Comparison of ENCODE assay signal across 8 cellular contexts in the genomic region with DNA sequence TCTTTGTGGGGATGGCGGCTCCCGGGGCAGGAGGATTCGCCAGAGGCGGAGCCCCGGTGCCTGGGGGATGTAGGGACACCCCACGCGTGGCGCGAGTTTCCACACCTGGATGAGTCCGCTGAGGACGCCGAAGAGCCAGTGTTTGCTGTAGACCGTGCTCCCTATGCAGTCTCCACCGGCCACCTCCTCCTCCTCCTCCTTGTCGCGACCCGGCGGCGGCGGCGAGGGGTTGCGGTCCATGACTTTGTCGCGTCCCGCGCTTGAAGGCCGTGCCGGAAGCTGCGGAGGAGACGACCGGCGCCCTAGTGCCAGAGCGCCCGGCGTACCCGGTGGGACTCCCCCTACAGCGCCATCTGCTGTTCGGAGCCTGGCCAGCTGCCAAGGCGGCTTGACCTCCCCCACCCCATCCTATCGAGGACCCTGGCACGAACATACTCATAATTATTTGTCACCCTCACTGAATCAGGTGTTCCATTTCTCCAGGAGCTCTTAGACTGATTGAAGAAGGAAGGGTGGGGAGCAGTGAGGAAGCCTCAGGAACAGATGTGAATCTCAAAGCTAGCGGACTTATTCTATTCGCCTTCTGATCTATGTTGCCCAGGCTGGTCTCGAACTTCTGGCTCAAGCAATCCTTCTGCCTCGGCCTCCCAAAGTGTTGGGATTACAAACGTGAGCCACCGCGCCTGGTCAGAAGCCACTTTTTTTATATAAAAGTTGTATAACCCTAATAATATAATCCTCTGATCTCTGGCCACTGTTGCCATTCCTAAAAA. TPM values are rescaled to one million over a fixed set of nuclear protein-coding genes. Genes with fewer than 3 reads are reported as not detected.
DNase-seq lines count a peak whose midpoint lies in the region; ATAC-seq and TF ChIP-seq lines count a peak whose summit lies in the region.

A gene with protein sequence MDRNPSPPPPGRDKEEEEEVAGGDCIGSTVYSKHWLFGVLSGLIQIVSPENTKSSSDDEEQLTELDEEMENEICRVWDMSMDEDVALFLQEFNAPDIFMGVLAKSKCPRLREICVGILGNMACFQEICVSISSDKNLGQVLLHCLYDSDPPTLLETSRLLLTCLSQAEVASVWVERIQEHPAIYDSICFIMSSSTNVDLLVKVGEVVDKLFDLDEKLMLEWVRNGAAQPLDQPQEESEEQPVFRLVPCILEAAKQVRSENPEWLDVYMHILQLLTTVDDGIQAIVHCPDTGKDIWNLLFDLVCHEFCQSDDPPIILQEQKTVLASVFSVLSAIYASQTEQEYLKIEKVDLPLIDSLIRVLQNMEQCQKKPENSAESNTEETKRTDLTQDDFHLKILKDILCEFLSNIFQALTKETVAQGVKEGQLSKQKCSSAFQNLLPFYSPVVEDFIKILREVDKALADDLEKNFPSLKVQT (minus strand): TSS at position 281 of the 773 bp plus-strand sequence. CDS start 41 bp downstream, at position 240.

- H3K9me3 Mint-ChIP-seq in immature natural killer cell, result no peaks in the 10 kb centered on the region

- peak within 1 kb of the TSS; percentile 82 for H3K9ac ChIP-seq in mammary epithelial cell (ENCODE audit: insufficient read depth, low read length)

- peaks cover 18 to 47% of the 10 kb centered on the region in 2 donors for H3K4me1 Mint-ChIP-seq in immature natural killer cell

- H3K4me2 ChIP-seq in mammary epithelial cell (ENCODE audit: insufficient read depth, low read depth, low read length), result peak within 1 kb of the TSS; percentile 59

- dilution Hi-C loops in mammary epithelial cell (cut with HindIII; ENCODE audit: low sequenced_read_pairs), result no loop called here

- H3K79me2 ChIP-seq in mammary epithelial cell (ENCODE audit: insufficient read depth, low read length), result peaks cover 34% of the 10 kb centered on the region

- H3K27me3 Mint-ChIP-seq in immature natural killer cell (ENCODE audit: low read depth in 3 of 3), result peaks cover 2 to 11% (median 3%) of the 10 kb centered on the region in 3 donors

- no peaks in the 10 kb centered on the region for H4K20me1 ChIP-seq in mammary epithelial cell (ENCODE audit: insufficient read depth, low read length)

- in situ Hi-C loops in mammary epithelial cell (cut with MboI; ENCODE audit: low sequenced_read_pairs in 2 of 2), result no loop called here

- peaks cover 2% of the 10 kb centered on the region for H3K27me3 ChIP-seq in AG04450 (ENCODE audit: control insufficient read depth, insufficient read depth, low read length)
- no peaks in the 10 kb centered on the region for H3K27me3 ChIP-seq in mammary epithelial cell (ENCODE audit: insufficient read depth, low read length)
- peaks cover 0 to 4% (median 0%) of the 10 kb centered on the region in 7 donors for H3K27me3 ChIP-seq in spleen (replicated peaks in 1 of 7)

- H3K27ac ChIP-seq in AG04450 (ENCODE audit: low read depth, low read length) (no peak within 1 kb of the TSS), VCaP (peak within 1 kb of the TSS; percentile 81; the same call in 1 of the 2 replicates), mammary epithelial cell (ENCODE audit: insufficient read depth, low read depth, low read length) (peak within 1 kb of the TSS; percentile 56), spleen (peak within 1 kb of the TSS in 6 of 8 donors; percentile 41 to 83 (median 78))

- WGBS in mammary epithelial cell (ENCODE audit: low coverage, missing lambda C conversion rate), result 10% methylated on average over 28 of the region's 48 CpGs
- WGBS in spleen, 5 donors, result 5 to 13% (median 6%) methylated on average over 21 to 48 of the region's 48 CpGs

- POLR2A ChIA-PET in AG04450 (lab: Yijun Ruan, JAX), result interaction anchor here (0.7 kb wide), 1 partner anchor 93 kb away, joined by 3 read pairs; the partner anchor contains the start of gene SERGEF

- H3K4me1 ChIP-seq in mammary epithelial cell (ENCODE audit: insufficient read depth, low read length), result peaks cover 18% of the 10 kb centered on the region
- peaks cover 7 to 43% (median 21%) of the 10 kb centered on the region in 6 donors for H3K4me1 ChIP-seq in spleen

- intact Hi-C loops in mammary epithelial cell (cut with micrococcal nuclease), result loop anchor here (1.0 to 5.0 kb wide), 2 partner anchors 94 to 114 kb away; partner anchors contain the start of gene SERGEF
- intact Hi-C loops in spleen (cut with DNase I; ENCODE audit: low total_unique reads), result loop anchor here (5.0 kb wide), 1 partner anchor 94 kb away; the partner anchor contains the start of gene SERGEF

- H3K9me3 ChIP-seq in AG04450 (ENCODE audit: control insufficient read depth, insufficient read depth, low read length) (no peaks in the 10 kb centered on the region; the same call in 1 of the 2 replicates), mammary epithelial cell (replicated peaks; ENCODE audit: insufficient read depth, low read length) (no peaks in the 10 kb centered on the region), spleen (no peaks in the 10 kb centered on the region)

- H2AFZ ChIP-seq in mammary epithelial cell (ENCODE audit: low read depth, low read length), result peak within 1 kb of the TSS; percentile 95

- peak within 1 kb of the TSS; percentile 93 to 95 (median 93) for H3K4me3 Mint-ChIP-seq in immature natural killer cell

- H3K4me3 ChIP-seq in AG04450 (ENCODE audit: low read depth, low read length) (peak within 1 kb of the TSS; percentile 90), mammary epithelial cell (replicated peaks in 1 of 3; ENCODE audit: insufficient read depth in 1 of 3, low read depth in 2 of 3, low read length in 3 of 3) (peak within 1 kb of the TSS; percentile 84 to 98 (median 93)), spleen (peak within 1 kb of the TSS; percentile 65 to 92 (median 84))

- peaks cover 5 to 9% (median 8%) of the 10 kb centered on the region in 3 donors for H3K36me3 Mint-ChIP-seq in immature natural killer cell

- peak; percentile 97 for ATAC-seq in GM18867 (IDR thresholded peaks at IDR 0.05; ENCODE audit: unreplicated experiment)
- peak; percentile 97 for ATAC-seq in HG03103 (IDR thresholded peaks at IDR 0.05; ENCODE audit: low read depth, unreplicated experiment)

- TF ChIP-seq CTCF in AG04450 (IDR thresholded peaks at IDR 0.05; ENCODE audit: low read depth, low read length) (peak; percentile 59), VCaP (conservative IDR thresholded peaks at IDR 0.05) (peak; percentile 90), mammary epithelial cell (conservative IDR thresholded peaks at IDR 0.05 in 1 of 2, IDR thresholded peaks at IDR 0.05 in 1 of 2; ENCODE audit: extremely low read depth in 1 of 2, insufficient read depth in 1 of 2, low read depth in 1 of 2, low read length in 2 of 2) (peak; percentile 57 to 81), spleen (IDR thresholded peaks at IDR 0.05 in 8 of 11, conservative IDR thresholded peaks at IDR 0.05 in 3 of 11) (peak; percentile 40 to 87 (median 75))

- no peak for DNase-seq in AG04450 (ENCODE audit: low read depth, low spot score)
- peak; percentile 64 for DNase-seq in NCI-H2171 treated with DMSO at 0.1 percent for 48 hours (lab: John Stamatoyannopoulos, UW)
- DNase-seq in mammary epithelial cell, result peak; percentile 65
- peak; percentile 82 to 85 (median 84) for DNase-seq in immature natural killer cell
- peak; percentile 97 for DNase-seq in spleen

- H3K36me3 ChIP-seq in mammary epithelial cell (ENCODE audit: insufficient read depth, low read length) (peaks cover 9% of the 10 kb centered on the region), spleen (peaks cover 0 to 29% (median 16%) of the 10 kb centered on the region in 6 donors)

- H3K27ac Mint-ChIP-seq in immature natural killer cell, result peak within 1 kb of the TSS; percentile 76 to 95 (median 83)

- TSS peak; percentile 99 for BruUV-seq in mammary epithelial cell (replicated peaks; lab: Mats Ljungman, UMichigan)

- CTCF ChIA-PET in AG04450 (lab: Charles Lee), result interaction anchor here (0.7 to 3.1 kb wide), 22 partner anchors 10 to 524 kb away, joined by 3 to 24 read pairs (median 4); partner anchors contain the start of gene SERGEF
- CTCF ChIA-PET in mammary epithelial cell (lab: Charles Lee; ENCODE audit: low non-redundant PET), result interaction anchor here (0.8 kb wide), 1 partner anchor 375 kb away, joined by 9 read pairs; no protein-coding TSS in a partner anchor

- no peak for TF ChIP-seq POLR2A in spleen (IDR thresholded peaks at IDR 0.05)

RNA-seq across cellular contexts. Expression of the gene that starts here (rescaled TPM):
- polyA plus RNA-seq in AG04450 (2011; rRNA removed), result 15.4 and 17.0 TPM in 2 replicates
- 5.5 and 8.3 TPM in 2 replicates for polyA minus RNA-seq in AG04450 (2011; rRNA and poly(A)+ RNA removed)
- 10 to 100 TPM; 12.2 to 24.6 TPM for total RNA-seq in mammary epithelial cell
- 20.1 TPM for polyA plus RNA-seq in mammary epithelial cell
- 12.2 TPM for polyA minus RNA-seq in mammary epithelial cell
- polyA plus RNA-seq in immature natural killer cell, result 10 to 100 TPM in 2 of 3 donors, 1 to 10 TPM in 1; 8.5 to 18.5 (median 13.0) TPM
- 10 to 100 TPM; 13.4 to 26.9 (median 15.5) TPM for total RNA-seq in spleen
- 10 to 100 TPM; 12.7 to 17.5 (median 12.9) TPM for polyA plus RNA-seq in spleen
